ENCODE assay signal across 8 cellular contexts in genomic region chr12:108139454-108139853, GRCh38. TPM values are rescaled to one million over a fixed set of nuclear protein-coding genes. Genes with fewer than 3 reads are reported as not detected.
"Had no signal": no experiment of that assay in that cellular context is flagged by ENCODE, and none has a peak within 500 bp of the region (broad histone marks: within the 10 kb centered on the region; RNA-seq: fewer than 3 reads in every experiment).

No MANE protein-coding gene starts in this region.

- DNase-seq: KBM-7, KG1 had no signal

- H3K27ac ChIP-seq: HL-60, KMS-11 had no signal

- H3K4me2 ChIP-seq: KMS-11 had no signal

- ATAC-seq: HepG2 had no signal

- FAIRE-seq: HepG2, HTR-8/SVneo had no signal

- H3K9ac ChIP-seq: KMS-11 had no signal

RNA-seq across cellular contexts. Expression of gene WSCD2, which starts 10.4 kb away (rescaled TPM):
- total RNA-seq: HepG2, HT-29, HT1080 had no signal
- polyA plus RNA-seq: HepG2 had no signal
